ENCODE assay signal across 8 cellular contexts in genomic region chr5:93078082-93079038, GRCh38.
DNase-seq lines count a peak whose midpoint lies in the region; ATAC-seq, FAIRE-seq and TF ChIP-seq lines count a peak whose summit lies in the region.

No MANE protein-coding gene starts in this region.

- FAIRE-seq in GM18507 (lab: Jason Lieb, UNC) = peak; percentile 24

- no peaks in the 10 kb centered on the region for H3K4me1 Mint-ChIP-seq in endothelial cell (ENCODE audit: unreplicated experiment)

- H3K9me3 Mint-ChIP-seq in endothelial cell (ENCODE audit: unreplicated experiment) = no peaks in the 10 kb centered on the region

- no peaks in the 10 kb centered on the region for H3K36me3 Mint-ChIP-seq in endothelial cell (ENCODE audit: low read depth, unreplicated experiment)

- H3K27me3 Mint-ChIP-seq in endothelial cell (ENCODE audit: unreplicated experiment) = peaks cover 1% of the 10 kb centered on the region

- no peak for TF ChIP-seq CTCF in cardiac fibroblast (IDR thresholded peaks at IDR 0.05; ENCODE audit: low read depth, low read length)
- no peak for TF ChIP-seq CTCF in endothelial cell (IDR thresholded peaks at IDR 0.05; ENCODE audit: unreplicated experiment)

- ATAC-seq in HG02610 (IDR thresholded peaks at IDR 0.05; ENCODE audit: unreplicated experiment) = peak; percentile 87

- DNase-seq in GM18507 (ENCODE audit: extremely low spot score, insufficient read length, low read depth) (no peak), NCI-H2227 (lab: John Stamatoyannopoulos, UW; ENCODE audit: unreplicated experiment) (peak; percentile 30), cardiac fibroblast (ENCODE audit: low read depth in 2 of 2) (peak; percentile 96), medulla oblongata (ENCODE audit: extremely low spot score) (peak; percentile 76), endothelial cell (ENCODE audit: low spot score) (no peak), NCI-H128 (lab: John Stamatoyannopoulos, UW; ENCODE audit: unreplicated experiment) (no peak)
- no peak for DNase-seq in activated CD4-positive, alpha-beta T cell treated with anti-CD3 and anti-CD28 coated beads, Interleukin-2, amount 50 U/mL, for 4 hours

- H3K27ac Mint-ChIP-seq in endothelial cell (ENCODE audit: unreplicated experiment) = no peak overlapping the region

- no peak overlapping the region for H3K4me3 Mint-ChIP-seq in endothelial cell (ENCODE audit: unreplicated experiment)

- H3K4me3 ChIP-seq in cardiac fibroblast (replicated peaks in 1 of 2; ENCODE audit: low read depth in 2 of 2, low read length in 2 of 2) = peak overlapping the region in 1 of 2 donors; percentile 22

Comparison
In these comparisons a context has a peak if more than half of its experiments do, and no peak if none do; other contexts are left out.
1. DNase-seq: peak in NCI-H2227 (single experiment), cardiac fibroblast (2 of 2) and medulla oblongata (single experiment); none in GM18507 (single experiment), endothelial cell (single experiment), NCI-H128 (single experiment) and activated CD4-positive, alpha-beta T cell treated with anti-CD3 and anti-CD28 coated beads, Interleukin-2, amount 50 U/mL, for 4 hours (0 of 2).